Comparison of ENCODE assay signal across 8 cellular contexts in the genomic region with DNA sequence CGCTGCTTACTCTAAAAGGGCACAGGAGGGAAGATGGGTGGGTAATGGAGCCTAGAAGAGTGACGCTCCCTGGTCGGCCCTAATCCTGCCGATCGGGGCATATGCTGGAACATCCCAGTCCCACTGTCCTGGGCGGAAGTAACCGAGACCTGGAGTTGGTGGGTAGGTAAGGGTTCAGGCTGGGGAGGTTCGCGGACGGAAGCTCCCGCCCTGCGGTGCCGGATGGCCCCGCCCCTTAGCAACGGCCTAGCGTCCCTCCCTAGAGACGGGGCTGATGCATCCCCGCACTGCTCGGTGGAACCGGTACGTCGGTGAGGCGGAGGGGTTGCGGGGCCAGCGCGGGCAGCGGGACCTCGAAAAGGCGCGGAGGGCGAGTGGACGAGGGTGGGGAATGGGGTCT. TPM values are rescaled to one million over a fixed set of nuclear protein-coding genes. Genes with fewer than 3 reads are reported as not detected.
A peak's percentile ranks its signal among the peaks of the same experiment; 100 is the strongest.
DNase-seq lines count a peak whose midpoint lies in the region; TF ChIP-seq lines count a peak whose summit lies in the region.

No MANE protein-coding gene starts in this region.

- no peaks in the 10 kb centered on the region for H3K9me3 Mint-ChIP-seq in CD4-positive, alpha-beta memory T cell

- H3K9me3 ChIP-seq in CD4-positive, alpha-beta memory T cell (ENCODE audit: control insufficient read depth in 1 of 2, low read length in 2 of 2): no peaks in the 10 kb centered on the region
- no peaks in the 10 kb centered on the region for H3K9me3 ChIP-seq in transverse colon
- no peaks in the 10 kb centered on the region for H3K9me3 ChIP-seq in HAP-1

- CTCF ChIA-PET in CD4-positive, alpha-beta memory T cell (lab: Charles Lee; ENCODE audit: partially characterized antibody): interaction anchor here (1.0 to 2.7 kb wide), 5 partner anchors 21 to 97 kb away, joined by 3 to 15 read pairs (median 5); partner anchors contain the start of gene TWF2

- peak overlapping the region in 1 of 2 donors; percentile 31 for H3K4me3 ChIP-seq in CD4-positive, alpha-beta memory T cell (ENCODE audit: low read length in 2 of 2)
- peak overlapping the region; percentile 36 to 54 for H3K4me3 ChIP-seq in foreskin fibroblast (ENCODE audit: low read depth in 1 of 2, low read length in 2 of 2)
- peak overlapping the region; percentile 9 to 47 (median 27) for H3K4me3 ChIP-seq in transverse colon
- H3K4me3 ChIP-seq in HAP-1: no peak overlapping the region

- peak overlapping the region; percentile 34 to 78 (median 65) for H3K4me3 Mint-ChIP-seq in CD4-positive, alpha-beta memory T cell

- TF ChIP-seq CTCF in foreskin fibroblast (IDR thresholded peaks at IDR 0.05; ENCODE audit: low read depth, low read length) (no peak), transverse colon (IDR thresholded peaks at IDR 0.05) (no peak)

- 2 to 17% methylated on average over 10 to 32 of the region's 32 CpGs for WGBS in transverse colon (ENCODE audit: low coverage in 1 of 2), 2 donors

- H3K27ac Mint-ChIP-seq in CD4-positive, alpha-beta memory T cell: peak overlapping the region; percentile 10 to 87 (median 74)

- no peaks in the 10 kb centered on the region for H3K27me3 ChIP-seq in CD4-positive, alpha-beta memory T cell (ENCODE audit: insufficient read depth, low read length)
- H3K27me3 ChIP-seq in transverse colon (no peaks in the 10 kb centered on the region), HAP-1 (ENCODE audit: low read depth) (no peaks in the 10 kb centered on the region; the same call in 1 of the 2 replicates)

- POLR2A ChIA-PET in CD4-positive, alpha-beta memory T cell (lab: Charles Lee; ENCODE audit: partially characterized antibody): interaction anchor here (0.8 to 2.1 kb wide), 9 partner anchors 27 to 322 kb away, joined by 3 to 17 read pairs (median 4); partner anchors contain the start of genes GLYCTK, RPL29 and TWF2

- peak; percentile 71 to 77 (median 74) for DNase-seq in CD4-positive, alpha-beta memory T cell
- peak; percentile 41 for DNase-seq in NCI-H510A treated with DMSO at 0.1 percent for 48 hours (lab: John Stamatoyannopoulos, UW)
- peak; percentile 46 to 49 for DNase-seq in activated T-helper 1 cell treated with anti-CD3 and anti-CD28 coated beads, Interleukin-2, amount 50 U/mL, for 16 hours (ENCODE audit: low read depth in 1 of 2, low spot score in 1 of 2)
- DNase-seq in foreskin fibroblast: peak; percentile 24 to 75
- DNase-seq in posterior vena cava (ENCODE audit: low spot score): peak; percentile 85
- peak; percentile 76 for DNase-seq in transverse colon
- no peak for DNase-seq in OCI-M2 (lab: John Stamatoyannopoulos, UW; ENCODE audit: unreplicated experiment)
- DNase-seq in HAP-1 (ENCODE audit: low spot score in 2 of 2): no peak

- TF ChIP-seq EP300 in transverse colon (IDR thresholded peaks at IDR 0.05; ENCODE audit: low read depth): no peak

- peaks cover 16% of the 10 kb centered on the region for H3K4me1 ChIP-seq in CD4-positive, alpha-beta memory T cell (ENCODE audit: insufficient read depth, low read length)
- H3K4me1 ChIP-seq in transverse colon: peaks cover 4 to 19% (median 12%) of the 10 kb centered on the region in 4 donors
- H3K4me1 ChIP-seq in HAP-1: no peaks in the 10 kb centered on the region

- H3K27ac ChIP-seq in CD4-positive, alpha-beta memory T cell (ENCODE audit: low read depth, low read length): peak overlapping the region; percentile 23
- H3K27ac ChIP-seq in transverse colon: peak overlapping the region in 2 of 4 donors; percentile 8 to 38

- TF ChIP-seq POLR2A in transverse colon (IDR thresholded peaks at IDR 0.05): no peak

- peaks cover 9 to 30% (median 15%) of the 10 kb centered on the region in 4 donors for H3K4me1 Mint-ChIP-seq in CD4-positive, alpha-beta memory T cell

- no peaks in the 10 kb centered on the region for H3K36me3 ChIP-seq in CD4-positive, alpha-beta memory T cell (ENCODE audit: insufficient read depth, low read length)
- H3K36me3 ChIP-seq in transverse colon (no peaks in the 10 kb centered on the region), HAP-1 (replicated peaks) (no peaks in the 10 kb centered on the region)

- H3K36me3 Mint-ChIP-seq in CD4-positive, alpha-beta memory T cell: peaks cover 0 to 12% of the 10 kb centered on the region in 2 donors

- H3K27me3 Mint-ChIP-seq in CD4-positive, alpha-beta memory T cell: no peaks in the 10 kb centered on the region

- intact Hi-C loops in CD4-positive, alpha-beta memory T cell (cut with micrococcal nuclease): loop anchor here (1.0 to 5.0 kb wide), 2 partner anchors 40 to 78 kb away; partner anchors contain the start of genes TWF2 and WDR82
- intact Hi-C loops in posterior vena cava (cut with DNase I) (no loop called here), transverse colon (cut with DNase I; ENCODE audit: low total_unique reads) (no loop called here)

- in situ Hi-C loops in transverse colon (cut with MboI; ENCODE audit: low pct_ligation_motif_present in 1 of 4, low pct_unique_long_range_greater_than_20kb in 1 of 4, low sequenced_read_pairs in 3 of 4): no loop called here
- in situ Hi-C loops in HAP-1 (cut with MboI; ENCODE audit: low sequenced_read_pairs): no loop called here

RNA-seq across cellular contexts. Expression of gene DNAH1, which starts 1.5 kb away (rescaled TPM):
- total RNA-seq in CD4-positive, alpha-beta memory T cell: 10 to 100 TPM; 45.1 to 49.8 TPM
- polyA plus RNA-seq in CD4-positive, alpha-beta memory T cell: 1 to 10 TPM in 1 of 2 donors, under 1 TPM in 1; 0.02 to 1.2 TPM
- 1 to 10 TPM; 7.2 to 9.4 TPM for total RNA-seq in posterior vena cava
- 100 to 1,000 TPM in 1 of 4 donors, 10 to 100 TPM in 3; 17.6 to 102 (median 26.3) TPM for total RNA-seq in transverse colon

RNA-seq across cellular contexts. Expression of gene GLYCTK, which starts 30.0 kb away (rescaled TPM):
- 10 to 100 TPM; 29.4 to 35.1 TPM for total RNA-seq in CD4-positive, alpha-beta memory T cell
- polyA plus RNA-seq in CD4-positive, alpha-beta memory T cell: 1 to 10 TPM; 4.9 to 9.7 TPM
- total RNA-seq in posterior vena cava (1 to 10 TPM; 6.8 to 8.7 TPM), transverse colon (100 to 1,000 TPM in 1 of 4 donors, 10 to 100 TPM in 3; 43.7 to 118 (median 73.7) TPM)

RNA-seq across cellular contexts. Expression of gene WDR82, which starts 39.2 kb away (rescaled TPM):
- total RNA-seq in CD4-positive, alpha-beta memory T cell: 100 to 1,000 TPM; 149 to 150 TPM
- 100 to 1,000 TPM in 1 of 2 donors, 10 to 100 TPM in 1; 62.3 to 143 TPM for polyA plus RNA-seq in CD4-positive, alpha-beta memory T cell
- 10 to 100 TPM; 58.4 to 72.6 TPM for total RNA-seq in posterior vena cava
- total RNA-seq in transverse colon: 10 to 100 TPM; 14.6 to 44.9 (median 40.8) TPM

Comparison
In these comparisons a context has a peak if more than half of its experiments do, and no peak if none do; other contexts are left out.
1. DNase-seq: peak in CD4-positive, alpha-beta memory T cell (5 of 5), NCI-H510A treated with DMSO at 0.1 percent for 48 hours (single experiment), activated T-helper 1 cell treated with anti-CD3 and anti-CD28 coated beads, Interleukin-2, amount 50 U/mL, for 16 hours (2 of 2), foreskin fibroblast (2 of 2), posterior vena cava (single experiment) and transverse colon (single experiment); none in OCI-M2 (single experiment) and HAP-1 (0 of 2).